In genomic region chr17:48610282-48611211, GRCh38 we compare ENCODE assay signal across 10 cellular contexts. TPM values are rescaled to one million over a fixed set of nuclear protein-coding genes. Genes with fewer than 3 reads are reported as not detected.
DNase-seq lines count a peak whose midpoint lies in the region; FAIRE-seq and TF ChIP-seq lines count a peak whose summit lies in the region.
"Had no signal": no experiment of that assay in that cellular context is flagged by ENCODE, and none has a peak within 500 bp of the region (broad histone marks: within the 10 kb centered on the region; RNA-seq: fewer than 3 reads in every experiment).

HOXB7 (minus strand) TSS chr17:48611017; CDS start chr17:48610918, 99 bp downstream.

- DNase-seq in NCI-H1092 (lab: John Stamatoyannopoulos, UW): peak; percentile 57
- DNase-seq in NCI-H1092 treated with DMSO at 0.1 percent for 48 hours (lab: John Stamatoyannopoulos, UW): no peak
- DNase-seq in NCI-H146 (lab: John Stamatoyannopoulos, UW): peak; percentile 72
- peak; percentile 90 for DNase-seq in activated CD4-positive, alpha-beta T cell treated with anti-CD3 and anti-CD28 coated beads, Interleukin-2, amount 10 ng/mL, durations not matched to agents 24 days and 14 days
- DNase-seq in endothelial cell of umbilical vein (ENCODE audit: low read depth, low spot score): peak; percentile 79
- DNase-seq in transverse colon: peak; percentile 88
- DNase-seq in SIG-M5 (lab: John Stamatoyannopoulos, UW): no peak

- dilution Hi-C loops in endothelial cell of umbilical vein (cut with MboI; ENCODE audit: extremely low pct_ligation_motif_present, low sequenced_read_pairs): no loop called here

- CTCF ChIA-PET in endothelial cell of umbilical vein (lab: Charles Lee): interaction anchor here (0.6 to 1.3 kb wide), 6 partner anchors 7 to 302 kb away, joined by 3 read pairs; no protein-coding TSS in a partner anchor

- H3K36me3 Mint-ChIP-seq in activated CD4-positive, alpha-beta T cell treated with anti-CD3 and anti-CD28 coated beads, Interleukin-2, amount 10 ng/mL, durations not matched to agents 24 days and 14 days (ENCODE audit: low read depth): peaks cover 7% of the 10 kb centered on the region

- H2AFZ ChIP-seq in endothelial cell of umbilical vein (ENCODE audit: low read depth, low read length): peak within 1 kb of the TSS; percentile 92

- peaks cover 19% of the 10 kb centered on the region for H3K79me2 ChIP-seq in endothelial cell of umbilical vein (ENCODE audit: control insufficient read depth, insufficient read depth, low read length)

- no peaks in the 10 kb centered on the region for H4K20me1 ChIP-seq in endothelial cell of umbilical vein (replicated peaks; ENCODE audit: control insufficient read depth, extremely low read depth, insufficient read depth, low read length)

- peak; percentile 93 for FAIRE-seq in endothelial cell of umbilical vein (lab: Jason Lieb, UNC)
- FAIRE-seq: frontal cortex had no signal

- H3K36me3 ChIP-seq in endothelial cell of umbilical vein (ENCODE audit: control insufficient read depth in 2 of 2, extremely low read depth in 1 of 2, insufficient read depth in 2 of 2, low read length in 2 of 2) (no peaks in the 10 kb centered on the region), muscle layer of duodenum (ENCODE audit: control insufficient read depth in 1 of 2, insufficient read depth in 2 of 2, low read length in 2 of 2) (peaks cover 0 to 5% of the 10 kb centered on the region in 2 donors), transverse colon (no peaks in the 10 kb centered on the region)
- H3K36me3 ChIP-seq: BLaER1 treated with 17β-estradiol and CSF1 and Interleukin-3, amounts not matched to agents 10 nM and 100 nM had no signal

- no peaks in the 10 kb centered on the region for H3K9me3 Mint-ChIP-seq in activated CD4-positive, alpha-beta T cell treated with anti-CD3 and anti-CD28 coated beads, Interleukin-2, amount 10 ng/mL, durations not matched to agents 24 days and 14 days

- no peaks in the 10 kb centered on the region for H3K9me1 ChIP-seq in endothelial cell of umbilical vein (replicated peaks; ENCODE audit: control insufficient read depth, extremely low read depth, insufficient read depth, low read length)

- TSS peak; percentile 28 for BruUV-seq in endothelial cell of umbilical vein (replicated peaks; lab: Mats Ljungman, UMichigan)

- no peak for TF ChIP-seq CTCF in endothelial cell of umbilical vein (IDR thresholded peaks at IDR 0.05; ENCODE audit: extremely low read depth in 1 of 2, insufficient read depth in 1 of 2, low read depth in 1 of 2, low read length in 2 of 2)
- TF ChIP-seq CTCF in transverse colon (IDR thresholded peaks at IDR 0.05): no peak

- peak within 1 kb of the TSS; percentile 66 for H3K27ac ChIP-seq in endothelial cell of umbilical vein (ENCODE audit: insufficient read depth, low read depth, low read length)
- no peak within 1 kb of the TSS for H3K27ac ChIP-seq in muscle layer of duodenum (ENCODE audit: low read length)
- H3K27ac ChIP-seq in transverse colon: peak within 1 kb of the TSS; percentile 90 to 94 (median 92)
- H3K27ac ChIP-seq: BLaER1 treated with 17β-estradiol and CSF1 and Interleukin-3, amounts not matched to agents 10 nM and 100 nM had no signal

- peaks cover 5 to 9% of the 10 kb centered on the region in 2 experiments for H3K27me3 ChIP-seq in endothelial cell of umbilical vein (ENCODE audit: control insufficient read depth in 2 of 2, insufficient read depth in 2 of 2, low read length in 2 of 2)
- peaks cover 52% of the 10 kb centered on the region for H3K27me3 ChIP-seq in muscle layer of duodenum (ENCODE audit: low read depth, low read length)
- H3K27me3 ChIP-seq in transverse colon: peaks cover 45% of the 10 kb centered on the region

- peak within 1 kb of the TSS; percentile 89 for H3K4me3 Mint-ChIP-seq in activated CD4-positive, alpha-beta T cell treated with anti-CD3 and anti-CD28 coated beads, Interleukin-2, amount 10 ng/mL, durations not matched to agents 24 days and 14 days

- WGBS in transverse colon (ENCODE audit: low coverage in 1 of 2), 2 donors: 1% methylated on average over 17 to 56 of the region's 79 CpGs

- intact Hi-C loops in activated CD4-positive, alpha-beta T cell treated with anti-CD3 and anti-CD28 coated beads, Interleukin-2, amount 10 ng/mL, durations not matched to agents 24 days and 14 days (cut with micrococcal nuclease): loop anchor here (2.0 to 10.0 kb wide), 3 partner anchors 14 to 1354 kb away; partner anchors contain the start of genes DLX4 and IGF2BP1
- intact Hi-C loops in endothelial cell of umbilical vein (cut with micrococcal nuclease): no loop called here
- intact Hi-C loops in transverse colon (cut with DNase I; ENCODE audit: low total_unique reads): no loop called here

- TF ChIP-seq EP300 in transverse colon (IDR thresholded peaks at IDR 0.05; ENCODE audit: low read depth): no peak

- no peaks in the 10 kb centered on the region for H3K9me3 ChIP-seq in endothelial cell of umbilical vein (replicated peaks; ENCODE audit: control insufficient read depth, insufficient read depth, low read length)
- no peaks in the 10 kb centered on the region for H3K9me3 ChIP-seq in muscle layer of duodenum (ENCODE audit: control insufficient read depth in 1 of 2, low read length in 2 of 2)
- H3K9me3 ChIP-seq in transverse colon: no peaks in the 10 kb centered on the region

- peak within 1 kb of the TSS; percentile 56 for H3K27ac Mint-ChIP-seq in activated CD4-positive, alpha-beta T cell treated with anti-CD3 and anti-CD28 coated beads, Interleukin-2, amount 10 ng/mL, durations not matched to agents 24 days and 14 days

- peaks cover 32% of the 10 kb centered on the region for H3K4me1 Mint-ChIP-seq in activated CD4-positive, alpha-beta T cell treated with anti-CD3 and anti-CD28 coated beads, Interleukin-2, amount 10 ng/mL, durations not matched to agents 24 days and 14 days

- TF ChIP-seq POLR2A in endothelial cell of umbilical vein (IDR thresholded peaks at IDR 0.05; ENCODE audit: low read depth, low read length): peak; percentile 57
- peak; percentile 89 for TF ChIP-seq POLR2A in transverse colon (IDR thresholded peaks at IDR 0.05)

- H3K4me2 ChIP-seq in endothelial cell of umbilical vein (ENCODE audit: insufficient read depth, low read length): peak within 1 kb of the TSS; percentile 85

- in situ Hi-C loops in transverse colon (cut with MboI; ENCODE audit: low pct_ligation_motif_present in 1 of 4, low pct_unique_long_range_greater_than_20kb in 1 of 4, low sequenced_read_pairs in 3 of 4): no loop called here

- H3K4me3 ChIP-seq in endothelial cell of umbilical vein (replicated peaks in 1 of 3; ENCODE audit: insufficient read depth in 1 of 3, low read depth in 1 of 3, low read length in 3 of 3): peak within 1 kb of the TSS; percentile 52 to 78 (median 70)
- H3K4me3 ChIP-seq in muscle layer of duodenum (ENCODE audit: low read depth in 1 of 2, low read length in 2 of 2): peak within 1 kb of the TSS; percentile 65 to 89
- H3K4me3 ChIP-seq in transverse colon: peak within 1 kb of the TSS; percentile 62 to 75 (median 68)
- H3K4me3 ChIP-seq: BLaER1 treated with 17β-estradiol and CSF1 and Interleukin-3, amounts not matched to agents 10 nM and 100 nM had no signal

- peaks cover 35% of the 10 kb centered on the region for H3K4me1 ChIP-seq in endothelial cell of umbilical vein (ENCODE audit: control insufficient read depth, extremely low read depth, insufficient read depth, low read length)
- peaks cover 0 to 40% of the 10 kb centered on the region in 2 donors for H3K4me1 ChIP-seq in muscle layer of duodenum (ENCODE audit: control insufficient read depth in 1 of 2, insufficient read depth in 2 of 2, low read length in 2 of 2)
- peaks cover 0 to 57% (median 43%) of the 10 kb centered on the region in 4 donors for H3K4me1 ChIP-seq in transverse colon

- H3K9ac ChIP-seq in endothelial cell of umbilical vein (replicated peaks; ENCODE audit: extremely low read depth, insufficient read depth, low read length): peak within 1 kb of the TSS; percentile 83
- H3K9ac ChIP-seq: BLaER1 treated with 17β-estradiol and CSF1 and Interleukin-3, amounts not matched to agents 10 nM and 100 nM had no signal

- peaks cover 76% of the 10 kb centered on the region for H3K27me3 Mint-ChIP-seq in activated CD4-positive, alpha-beta T cell treated with anti-CD3 and anti-CD28 coated beads, Interleukin-2, amount 10 ng/mL, durations not matched to agents 24 days and 14 days

- POLR2A ChIA-PET in endothelial cell of umbilical vein (lab: Charles Lee): interaction anchor here (0.7 to 1.5 kb wide), 2 partner anchors 15 to 41 kb away, joined by 3 read pairs; no protein-coding TSS in a partner anchor

TF ChIP-seq in endothelial cell of umbilical vein, 7 proteins besides CTCF, POLR2A, EP300 and RAD21:
- TF ChIP-seq POLR2AphosphoS5 (IDR thresholded peaks at IDR 0.05; ENCODE audit: insufficient read depth, low read depth, low read length) (peak; percentile 73), GATA2 (IDR thresholded peaks at IDR 0.05; ENCODE audit: insufficient read depth, insufficient read length, low read depth, low read length) (no peak)
- TF ChIP-seq, protein P1, sequence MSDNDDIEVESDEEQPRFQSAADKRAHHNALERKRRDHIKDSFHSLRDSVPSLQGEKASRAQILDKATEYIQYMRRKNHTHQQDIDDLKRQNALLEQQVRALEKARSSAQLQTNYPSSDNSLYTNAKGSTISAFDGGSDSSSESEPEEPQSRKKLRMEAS (IDR thresholded peaks at IDR 0.05; ENCODE audit: insufficient read depth, insufficient read length): peak; percentile 99
TF ChIP-seq in endothelial cell of umbilical vein: peak in this region for 2.

RNA-seq across cellular contexts. Expression of gene HOXB7, which starts in this region (rescaled TPM):
- total RNA-seq in activated CD4-positive, alpha-beta T cell treated with anti-CD3 and anti-CD28 coated beads, Interleukin-2, amount 10 ng/mL, durations not matched to agents 24 days and 14 days: 0.30 and 0.36 TPM in 2 replicates
- total RNA-seq in endothelial cell of umbilical vein: 24.5 and 29.8 TPM in 2 replicates
- polyA plus RNA-seq in endothelial cell of umbilical vein: 23.5 and 24.2 TPM in 2 replicates
- polyA plus RNA-seq in endothelial cell of umbilical vein (2011; cell fraction: cytosol; rRNA removed): 18.2 and 21.3 TPM in 2 replicates
- polyA plus RNA-seq in endothelial cell of umbilical vein (2011; cell fraction: nucleus; rRNA removed): 5.5 and 6.9 TPM in 2 replicates
- 26.0 and 33.3 TPM in 2 replicates for polyA plus RNA-seq in endothelial cell of umbilical vein (2012)
- 8.2 and 9.4 TPM in 2 replicates for polyA minus RNA-seq in endothelial cell of umbilical vein
- 10.9 TPM for polyA minus RNA-seq in endothelial cell of umbilical vein (2011; cell fraction: cytosol; rRNA and poly(A)+ RNA removed)
- 1.3 and 1.5 TPM in 2 replicates for polyA minus RNA-seq in endothelial cell of umbilical vein (2011; cell fraction: nucleus; rRNA and poly(A)+ RNA removed)
- total RNA-seq in transverse colon: 10 to 100 TPM in 3 of 4 donors, not detected in 1; 11.2 to 20.9 (median 16.7) TPM
- total RNA-seq: frontal cortex had no signal

Comparison
In these comparisons a context has a peak if more than half of its experiments do, and no peak if none do; other contexts are left out.
1. DNase-seq: peak in NCI-H1092 (single experiment), NCI-H146 (single experiment), endothelial cell of umbilical vein (single experiment) and transverse colon (single experiment); none in NCI-H1092 treated with DMSO at 0.1 percent for 48 hours (single experiment) and SIG-M5 (single experiment).
2. Peak in DNase-seq in activated CD4-positive, alpha-beta T cell treated with anti-CD3 and anti-CD28 coated beads, Interleukin-2, amount 10 ng/mL, durations not matched to agents 24 days and 14 days; RNA of the gene not detected or under 1 TPM.
3. Peak in every context shown above with its lines, with median percentiles within 50 percentile points of each other: H3K4me3 ChIP-seq.